ENCODE assay signal across 31 cellular contexts in the genomic region with DNA sequence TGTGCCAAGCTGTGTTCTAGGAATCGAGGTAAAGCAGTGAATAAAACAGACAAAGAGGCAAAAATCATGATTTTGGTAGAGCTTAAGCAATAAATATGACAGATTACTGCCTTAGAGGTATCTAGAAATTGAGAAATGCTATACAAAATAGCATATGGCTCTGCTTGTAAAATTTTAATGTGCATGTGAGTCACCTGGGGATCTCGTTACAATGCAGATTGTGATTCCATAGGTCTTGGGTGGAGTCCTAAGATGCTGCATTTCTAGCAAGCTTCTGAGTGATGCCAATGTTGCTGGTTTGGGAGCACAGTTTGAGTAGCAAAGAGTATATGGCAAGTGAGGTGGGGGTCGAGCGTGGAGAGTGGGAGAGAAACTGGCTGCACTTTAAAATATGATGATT.
"Had no signal": no experiment of that assay in that cellular context is flagged by ENCODE, and none has a peak within 500 bp of the region (broad histone marks: within the 10 kb centered on the region; RNA-seq: fewer than 3 reads in every experiment).

No MANE protein-coding gene starts in this region.

- H3K9me3 ChIP-seq: ascending aorta, breast epithelium, gastroesophageal sphincter, heart right ventricle had no signal

- H3K4me3 ChIP-seq: ascending aorta, breast epithelium, cardiac muscle cell, coronary artery, dorsolateral prefrontal cortex, gastroesophageal sphincter, heart right ventricle had no signal

- H3K36me3 Mint-ChIP-seq: activated CD4-positive, alpha-beta memory T cell treated with anti-CD3 and anti-CD28 coated beads for 36 hours; activated CD8-positive, alpha-beta memory T cell treated with anti-CD3 and anti-CD28 coated beads, Interleukin-2, amount 10 ng/mL, durations not matched to agents 7 days and 5 days; activated naive CD4-positive, alpha-beta T cell treated with anti-CD3 and anti-CD28 coated beads, Interleukin-2, amount 10 ng/mL, durations not matched to agents 7 days and 5 days; activated naive CD4-positive, alpha-beta T cell treated with anti-CD3 and anti-CD28 coated beads, Interleukin-2, amount 50 U/mL, for 72 hours; activated naive CD8-positive, alpha-beta T cell treated with anti-CD3 and anti-CD28 coated beads, Interleukin-2, amount 10 ng/mL, durations not matched to agents 7 days and 5 days; brain had no signal

- H3K27me3 ChIP-seq: ascending aorta, breast epithelium, cardiac muscle cell, gastroesophageal sphincter, heart right ventricle had no signal

- H3K36me3 ChIP-seq: ascending aorta, breast epithelium, cardiac muscle cell, gastroesophageal sphincter, heart right ventricle had no signal

- H3K27ac ChIP-seq: ascending aorta, breast epithelium, cardiac muscle cell, coronary artery, dorsolateral prefrontal cortex, gastroesophageal sphincter, heart right ventricle had no signal

- H3K4me1 ChIP-seq: ascending aorta, breast epithelium, gastroesophageal sphincter, heart right ventricle had no signal

- ATAC-seq: activated CD4-positive, alpha-beta T cell treated with anti-CD3 and anti-CD28 coated beads for 36 hours; activated CD8-positive, alpha-beta memory T cell treated with anti-CD3 and anti-CD28 coated beads, Interleukin-2, amount 10 ng/mL, durations not matched to agents 7 days and 5 days; activated CD8-positive, alpha-beta T cell treated with anti-CD3 and anti-CD28 coated beads, Interleukin-2, amount 10 ng/mL, durations not matched to agents 7 days and 5 days; activated naive CD4-positive, alpha-beta T cell treated with anti-CD3 and anti-CD28 coated beads, Interleukin-2, amount 50 U/mL, for 72 hours; activated T-cell treated with anti-CD3 and anti-CD28 coated beads, Interleukin-2, amount 50 U/mL, for 72 hours; esophagus mucosa; gastroesophageal sphincter; heart right ventricle had no signal

- H3K4me3 Mint-ChIP-seq: activated CD4-positive, alpha-beta memory T cell treated with anti-CD3 and anti-CD28 coated beads for 36 hours; activated CD4-positive, alpha-beta T cell treated with anti-CD3 and anti-CD28 coated beads for 36 hours; activated CD4-positive, alpha-beta T cell treated with anti-CD3 and anti-CD28 coated beads, Interleukin-2, amount 10 ng/mL, durations not matched to agents 24 days and 14 days; activated CD8-positive, alpha-beta memory T cell treated with anti-CD3 and anti-CD28 coated beads, Interleukin-2, amount 10 ng/mL, durations not matched to agents 7 days and 5 days; activated CD8-positive, alpha-beta T cell treated with anti-CD3 and anti-CD28 coated beads, Interleukin-2, amount 10 ng/mL, durations not matched to agents 7 days and 5 days; activated naive CD4-positive, alpha-beta T cell treated with anti-CD3 and anti-CD28 coated beads, Interleukin-2, amount 10 ng/mL, durations not matched to agents 7 days and 5 days; activated naive CD8-positive, alpha-beta T cell treated with anti-CD3 and anti-CD28 coated beads, Interleukin-2, amount 10 ng/mL, durations not matched to agents 7 days and 5 days; activated T-cell treated with anti-CD3 and anti-CD28 coated beads, Interleukin-2, amount 50 U/mL, for 72 hours; brain; dendritic cell treated with granulocyte-macrophage colony-stimulating factor and Interleukin-4, amounts not matched to agents 40 ng/mL and 50 ng/mL, for 4 days; endodermal cell had no signal

- H3K4me1 Mint-ChIP-seq: activated CD4-positive, alpha-beta T cell treated with anti-CD3 and anti-CD28 coated beads for 36 hours; activated CD4-positive, alpha-beta T cell treated with anti-CD3 and anti-CD28 coated beads, Interleukin-2, amount 10 ng/mL, durations not matched to agents 24 days and 14 days; activated CD8-positive, alpha-beta memory T cell treated with anti-CD3 and anti-CD28 coated beads, Interleukin-2, amount 10 ng/mL, durations not matched to agents 7 days and 5 days; activated naive CD4-positive, alpha-beta T cell treated with anti-CD3 and anti-CD28 coated beads, Interleukin-2, amount 10 ng/mL, durations not matched to agents 7 days and 5 days; activated naive CD8-positive, alpha-beta T cell treated with anti-CD3 and anti-CD28 coated beads, Interleukin-2, amount 10 ng/mL, durations not matched to agents 7 days and 5 days; brain; endodermal cell had no signal

- DNase-seq: activated CD4-positive, alpha-beta memory T cell treated with anti-CD3 and anti-CD28 coated beads for 36 hours; activated CD4-positive, alpha-beta T cell treated with anti-CD3 and anti-CD28 coated beads for 36 hours; activated CD4-positive, alpha-beta T cell treated with anti-CD3 and anti-CD28 coated beads, Interleukin-2, amount 10 ng/mL, durations not matched to agents 24 days and 14 days; activated CD4-positive, CD25-positive, alpha-beta regulatory T cell; activated CD4-positive, CD25-positive, alpha-beta regulatory T cell treated with anti-CD3 and anti-CD28 coated beads, Interleukin-2, amount 50 U/mL, for 72 hours; activated CD8-positive, alpha-beta memory T cell treated with anti-CD3 and anti-CD28 coated beads, Interleukin-2, amount 10 ng/mL, durations not matched to agents 7 days and 5 days; activated CD8-positive, alpha-beta memory T cell treated with anti-CD3 and anti-CD28 coated beads, Interleukin-2, amount 50 U/mL, for 4 hours; activated CD8-positive, alpha-beta T cell treated with anti-CD3 and anti-CD28 coated beads, Interleukin-2, amount 10 ng/mL, durations not matched to agents 7 days and 5 days; activated gamma-delta T cell; activated naive CD4-positive, alpha-beta T cell; activated naive CD4-positive, alpha-beta T cell treated with anti-CD3 and anti-CD28 coated beads, Interleukin-2, amount 10 ng/mL, durations not matched to agents 7 days and 5 days; activated naive CD8-positive, alpha-beta T cell treated with anti-CD3 and anti-CD28 coated beads, Interleukin-2, amount 10 ng/mL, durations not matched to agents 7 days and 5 days; activated T-cell treated with anti-CD3 and anti-CD28 coated beads, Interleukin-2, amount 50 U/mL, for 1 hour; activated T-cell treated with anti-CD3 and anti-CD28 coated beads, Interleukin-2, amount 50 U/mL, for 72 hours; central memory CD4-positive, alpha-beta T cell; cerebellar nuclear complex; dorsolateral prefrontal cortex; effector memory CD4-positive, alpha-beta T cell; endodermal cell; foreskin melanocyte; heart right ventricle; T-helper 2 cell had no signal

- H3K27ac Mint-ChIP-seq: activated CD4-positive, alpha-beta memory T cell treated with anti-CD3 and anti-CD28 coated beads for 36 hours; activated CD4-positive, alpha-beta T cell treated with anti-CD3 and anti-CD28 coated beads for 36 hours; activated CD4-positive, alpha-beta T cell treated with anti-CD3 and anti-CD28 coated beads, Interleukin-2, amount 10 ng/mL, durations not matched to agents 24 days and 14 days; activated CD8-positive, alpha-beta memory T cell treated with anti-CD3 and anti-CD28 coated beads, Interleukin-2, amount 10 ng/mL, durations not matched to agents 7 days and 5 days; activated CD8-positive, alpha-beta T cell treated with anti-CD3 and anti-CD28 coated beads, Interleukin-2, amount 10 ng/mL, durations not matched to agents 7 days and 5 days; activated naive CD4-positive, alpha-beta T cell treated with anti-CD3 and anti-CD28 coated beads, Interleukin-2, amount 10 ng/mL, durations not matched to agents 7 days and 5 days; activated naive CD4-positive, alpha-beta T cell treated with anti-CD3 and anti-CD28 coated beads, Interleukin-2, amount 50 U/mL, for 72 hours; activated naive CD8-positive, alpha-beta T cell treated with anti-CD3 and anti-CD28 coated beads, Interleukin-2, amount 10 ng/mL, durations not matched to agents 7 days and 5 days; activated T-cell treated with anti-CD3 and anti-CD28 coated beads, Interleukin-2, amount 50 U/mL, for 72 hours; brain; dendritic cell treated with granulocyte-macrophage colony-stimulating factor and Interleukin-4, amounts not matched to agents 40 ng/mL and 50 ng/mL, for 4 days; endodermal cell had no signal

- H3K27me3 Mint-ChIP-seq: activated CD4-positive, alpha-beta memory T cell treated with anti-CD3 and anti-CD28 coated beads for 36 hours; activated CD4-positive, alpha-beta T cell treated with anti-CD3 and anti-CD28 coated beads for 36 hours; activated CD4-positive, alpha-beta T cell treated with anti-CD3 and anti-CD28 coated beads, Interleukin-2, amount 10 ng/mL, durations not matched to agents 24 days and 14 days; activated CD8-positive, alpha-beta memory T cell treated with anti-CD3 and anti-CD28 coated beads, Interleukin-2, amount 10 ng/mL, durations not matched to agents 7 days and 5 days; activated naive CD4-positive, alpha-beta T cell treated with anti-CD3 and anti-CD28 coated beads, Interleukin-2, amount 10 ng/mL, durations not matched to agents 7 days and 5 days; activated naive CD8-positive, alpha-beta T cell treated with anti-CD3 and anti-CD28 coated beads, Interleukin-2, amount 10 ng/mL, durations not matched to agents 7 days and 5 days; dendritic cell treated with granulocyte-macrophage colony-stimulating factor and Interleukin-4, amounts not matched to agents 40 ng/mL and 50 ng/mL, for 4 days had no signal

- H3K9me3 Mint-ChIP-seq: activated CD4-positive, alpha-beta memory T cell treated with anti-CD3 and anti-CD28 coated beads for 36 hours; activated CD4-positive, alpha-beta T cell treated with anti-CD3 and anti-CD28 coated beads, Interleukin-2, amount 10 ng/mL, durations not matched to agents 24 days and 14 days; activated naive CD4-positive, alpha-beta T cell treated with anti-CD3 and anti-CD28 coated beads, Interleukin-2, amount 50 U/mL, for 72 hours; activated naive CD8-positive, alpha-beta T cell treated with anti-CD3 and anti-CD28 coated beads, Interleukin-2, amount 10 ng/mL, durations not matched to agents 7 days and 5 days; brain; dendritic cell treated with granulocyte-macrophage colony-stimulating factor and Interleukin-4, amounts not matched to agents 40 ng/mL and 50 ng/mL, for 4 days; endodermal cell had no signal
